ENCODE assay signal across 16 cellular contexts in the genomic region with DNA sequence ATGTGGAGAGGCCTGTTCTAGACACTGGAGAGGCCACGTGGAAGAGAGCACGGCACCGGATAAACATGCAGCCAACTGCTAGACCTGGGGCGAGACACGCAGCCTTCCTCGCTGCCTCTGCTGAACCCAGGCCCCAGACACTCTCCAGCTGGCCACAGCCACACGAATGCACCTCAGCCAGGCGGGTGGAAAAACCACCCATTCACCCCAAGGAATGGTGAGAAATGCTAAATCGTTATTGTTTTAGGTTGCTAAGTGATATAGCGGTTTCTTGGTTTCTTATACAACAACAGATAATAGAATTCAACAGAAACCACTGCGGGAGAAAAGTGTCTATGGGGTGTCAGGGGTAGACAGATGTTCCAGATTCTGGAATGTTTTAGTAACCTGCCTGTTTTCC. TPM values are rescaled to one million over a fixed set of nuclear protein-coding genes. Genes with fewer than 3 reads are reported as not detected.
DNase-seq lines count a peak whose midpoint lies in the region; ATAC-seq, FAIRE-seq and TF ChIP-seq lines count a peak whose summit lies in the region.
"Had no signal": no experiment of that assay in that cellular context is flagged by ENCODE, and none has a peak within 500 bp of the region (broad histone marks: within the 10 kb centered on the region; RNA-seq: fewer than 3 reads in every experiment).

No MANE protein-coding gene starts in this region.

- peak overlapping the region; percentile 73 for H3K27ac Mint-ChIP-seq in activated CD4-positive, alpha-beta T cell treated with anti-CD3 and anti-CD28 coated beads for 36 hours
- peak overlapping the region; percentile 60 for H3K27ac Mint-ChIP-seq in activated naive CD8-positive, alpha-beta T cell treated with anti-CD3 and anti-CD28 coated beads, Interleukin-2, amount 50 U/mL, for 24 hours
- H3K27ac Mint-ChIP-seq in nephron progenitor cell = peak overlapping the region; percentile 45
- H3K27ac Mint-ChIP-seq: T-helper 1 cell treated with Interleukin-12 subunit alpha and Interleukin-12 subunit beta and Interleukin-4 antibody, amounts not matched to agents 30 μg/mL and 1 μg/mL, for 36 hours had no signal

- CTCF ChIA-PET in activated CD4-positive, alpha-beta T cell treated with anti-CD3 and anti-CD28 coated beads for 36 hours (lab: Charles Lee) = interaction anchor here (0.6 kb wide), 1 partner anchor 48 kb away, joined by 3 read pairs; no protein-coding TSS in a partner anchor

- H3K27me3 Mint-ChIP-seq in activated CD4-positive, alpha-beta T cell treated with anti-CD3 and anti-CD28 coated beads for 36 hours = no peaks in the 10 kb centered on the region
- H3K27me3 Mint-ChIP-seq in activated naive CD8-positive, alpha-beta T cell treated with anti-CD3 and anti-CD28 coated beads, Interleukin-2, amount 50 U/mL, for 24 hours = no peaks in the 10 kb centered on the region
- no peaks in the 10 kb centered on the region for H3K27me3 Mint-ChIP-seq in nephron progenitor cell (ENCODE audit: low read depth, poor library complexity)

- intact Hi-C loops in activated CD4-positive, alpha-beta T cell treated with anti-CD3 and anti-CD28 coated beads for 36 hours (cut with DNase I, micrococcal nuclease) = no loop called here

- peaks cover 10% of the 10 kb centered on the region for H3K36me3 Mint-ChIP-seq in activated CD4-positive, alpha-beta T cell treated with anti-CD3 and anti-CD28 coated beads for 36 hours (ENCODE audit: low read depth)
- peaks cover 6% of the 10 kb centered on the region for H3K36me3 Mint-ChIP-seq in activated naive CD8-positive, alpha-beta T cell treated with anti-CD3 and anti-CD28 coated beads, Interleukin-2, amount 50 U/mL, for 24 hours (ENCODE audit: low read depth)
- peaks cover 14% of the 10 kb centered on the region for H3K36me3 Mint-ChIP-seq in nephron progenitor cell (ENCODE audit: low read depth)

- POLR2A ChIA-PET in activated CD4-positive, alpha-beta T cell treated with anti-CD3 and anti-CD28 coated beads for 36 hours (lab: Charles Lee) = no interaction called here

- ATAC-seq in activated CD4-positive, alpha-beta T cell treated with anti-CD3 and anti-CD28 coated beads for 36 hours = no peak
- ATAC-seq in activated naive CD8-positive, alpha-beta T cell treated with anti-CD3 and anti-CD28 coated beads, Interleukin-2, amount 50 U/mL, for 24 hours = peak; percentile 12
- ATAC-seq: A549, left lung had no signal

- no peak for TF ChIP-seq CTCF in nephron progenitor cell (IDR thresholded peaks at IDR 0.05)

- peak; percentile 30 for DNase-seq in activated CD4-positive, alpha-beta T cell treated with anti-CD3 and anti-CD28 coated beads for 36 hours
- DNase-seq in activated CD4-positive, alpha-beta T cell treated with anti-CD3 and anti-CD28 coated beads, Interleukin-2, amount 50 U/mL, for 4 hours = no peak
- DNase-seq in GM19239 (ENCODE audit: insufficient read length, low spot score) = no peak
- DNase-seq in activated naive CD8-positive, alpha-beta T cell treated with anti-CD3 and anti-CD28 coated beads, Interleukin-2, amount 50 U/mL, for 24 hours = no peak
- DNase-seq in nephron progenitor cell = no peak
- DNase-seq in NCI-H2196 (lab: John Stamatoyannopoulos, UW; ENCODE audit: unreplicated experiment) = no peak
- no peak for DNase-seq in SW 1271 (lab: John Stamatoyannopoulos, UW)
- no peak for DNase-seq in NCI-H510A treated with DMSO at 0.1 percent for 48 hours (lab: John Stamatoyannopoulos, UW)
- DNase-seq: activated effector memory CD4-positive, alpha-beta T cell treated with anti-CD3 and anti-CD28 coated beads, Interleukin-2, amount 50 U/mL, for 16 hours; brain microvascular endothelial cell; left lung; NCI-H2081 treated with DMSO at 0.1 percent for 48 hours; posterior cingulate gyrus had no signal

- peaks cover 98% of the 10 kb centered on the region for H3K4me1 Mint-ChIP-seq in activated CD4-positive, alpha-beta T cell treated with anti-CD3 and anti-CD28 coated beads for 36 hours
- peaks cover 97% of the 10 kb centered on the region for H3K4me1 Mint-ChIP-seq in activated naive CD8-positive, alpha-beta T cell treated with anti-CD3 and anti-CD28 coated beads, Interleukin-2, amount 50 U/mL, for 24 hours
- peaks cover 94% of the 10 kb centered on the region for H3K4me1 Mint-ChIP-seq in nephron progenitor cell

- FAIRE-seq in GM19239 (lab: Jason Lieb, UNC) = peak; percentile 33
- FAIRE-seq: A549, urothelium cell line had no signal

- H3K4me3 Mint-ChIP-seq in activated CD4-positive, alpha-beta T cell treated with anti-CD3 and anti-CD28 coated beads for 36 hours = no peak overlapping the region
- no peak overlapping the region for H3K4me3 Mint-ChIP-seq in activated naive CD8-positive, alpha-beta T cell treated with anti-CD3 and anti-CD28 coated beads, Interleukin-2, amount 50 U/mL, for 24 hours
- no peak overlapping the region for H3K4me3 Mint-ChIP-seq in nephron progenitor cell
- H3K4me3 Mint-ChIP-seq: T-helper 1 cell treated with Interleukin-12 subunit alpha and Interleukin-12 subunit beta and Interleukin-4 antibody, amounts not matched to agents 30 μg/mL and 1 μg/mL, for 36 hours had no signal

- H3K9me3 Mint-ChIP-seq in activated CD4-positive, alpha-beta T cell treated with anti-CD3 and anti-CD28 coated beads for 36 hours (ENCODE audit: low read depth) = no peaks in the 10 kb centered on the region
- H3K9me3 Mint-ChIP-seq in activated naive CD8-positive, alpha-beta T cell treated with anti-CD3 and anti-CD28 coated beads, Interleukin-2, amount 50 U/mL, for 24 hours = no peaks in the 10 kb centered on the region
- H3K9me3 Mint-ChIP-seq in nephron progenitor cell = no peaks in the 10 kb centered on the region
- H3K9me3 Mint-ChIP-seq: T-helper 1 cell treated with Interleukin-12 subunit alpha and Interleukin-12 subunit beta and Interleukin-4 antibody, amounts not matched to agents 30 μg/mL and 1 μg/mL, for 36 hours had no signal

RNA-seq across cellular contexts. Expression of gene STK24, which starts 52.5 kb away (rescaled TPM):
- total RNA-seq in activated CD4-positive, alpha-beta T cell treated with anti-CD3 and anti-CD28 coated beads for 36 hours = 100 to 1,000 TPM; 146 to 173 TPM
